10 cellular contexts compared by ENCODE assay signal in genomic region chr12:18165889-18166288, GRCh38.
A peak's percentile ranks its signal among the peaks of the same experiment; 100 is the strongest.
DNase-seq lines count a peak whose midpoint lies in the region; ATAC-seq and TF ChIP-seq lines count a peak whose summit lies in the region.
"Had no signal": no experiment of that assay in that cellular context is flagged by ENCODE, and none has a peak within 500 bp of the region (broad histone marks: within the 10 kb centered on the region; RNA-seq: fewer than 3 reads in every experiment).

No MANE protein-coding gene starts in this region.

- TF ChIP-seq POLR2A in vagina (IDR thresholded peaks at IDR 0.05) (no peak), erythroblast (IDR thresholded peaks at IDR 0.05; ENCODE audit: low read length) (no peak)

- CTCF ChIA-PET in activated CD4-positive, alpha-beta memory T cell treated with anti-CD3 and anti-CD28 coated beads, Interleukin-2, amount 10 ng/mL, durations not matched to agents 7 days and 5 days (lab: Charles Lee) = interaction anchor here (1.0 kb wide), 1 partner anchor 57 kb away, joined by 3 read pairs; no protein-coding TSS in a partner anchor

- H3K4me3 Mint-ChIP-seq in stimulated activated naive CD8-positive, alpha-beta T cell treated with anti-CD3 and anti-CD28 coated beads, Interleukin-15, amount 100 ng/mL, for 72 hours = no peak overlapping the region
- peak overlapping the region; percentile 11 for H3K4me3 Mint-ChIP-seq in activated CD4-positive, alpha-beta memory T cell treated with anti-CD3 and anti-CD28 coated beads, Interleukin-2, amount 10 ng/mL, durations not matched to agents 7 days and 5 days
- H3K4me3 Mint-ChIP-seq: activated B cell treated with CpG ODN at 0.5 μM for 24 hours had no signal

- POLR2A ChIA-PET in activated CD4-positive, alpha-beta memory T cell treated with anti-CD3 and anti-CD28 coated beads, Interleukin-2, amount 10 ng/mL, durations not matched to agents 7 days and 5 days (lab: Charles Lee) = no interaction called here

- H3K9me3 Mint-ChIP-seq in stimulated activated naive CD8-positive, alpha-beta T cell treated with anti-CD3 and anti-CD28 coated beads, Interleukin-15, amount 100 ng/mL, for 72 hours = peaks cover 6 to 7% of the 10 kb centered on the region in 2 donors
- H3K9me3 Mint-ChIP-seq in activated CD4-positive, alpha-beta memory T cell treated with anti-CD3 and anti-CD28 coated beads, Interleukin-2, amount 10 ng/mL, durations not matched to agents 7 days and 5 days = peaks cover 5% of the 10 kb centered on the region
- H3K9me3 Mint-ChIP-seq: activated B cell treated with CpG ODN at 0.5 μM for 24 hours had no signal

- H3K9me3 ChIP-seq in vagina = no peaks in the 10 kb centered on the region

- no peak for TF ChIP-seq CTCF in vagina (IDR thresholded peaks at IDR 0.05)

- no peak for DNase-seq in stimulated activated naive CD8-positive, alpha-beta T cell treated with anti-CD3 and anti-CD28 coated beads, Interleukin-15, amount 100 ng/mL, for 72 hours
- DNase-seq in stimulated activated naive CD8-positive, alpha-beta T cell treated with anti-CD3 and anti-CD28 coated beads, Interleukin-15, Interleukin-2, amounts not matched to agents 100 U/mL and 50 U/mL, for 24 hours = no peak
- DNase-seq in activated CD4-positive, alpha-beta memory T cell treated with anti-CD3 and anti-CD28 coated beads, Interleukin-2, amount 10 ng/mL, durations not matched to agents 7 days and 5 days = no peak
- DNase-seq in vagina (ENCODE audit: extremely low spot score in 2 of 2) = no peak
- no peak for DNase-seq in erythroblast (lab: John Stamatoyannopoulos, UW)
- DNase-seq in NCI-H1436 (lab: John Stamatoyannopoulos, UW) = no peak
- DNase-seq in activated CD8-positive, alpha-beta memory T cell treated with anti-CD3 and anti-CD28 coated beads, Interleukin-2, amount 50 U/mL, for 48 hours = no peak
- DNase-seq: activated B cell treated with CpG ODN at 0.5 μM for 24 hours, posterior cingulate gyrus had no signal

- no peaks in the 10 kb centered on the region for H3K27me3 Mint-ChIP-seq in stimulated activated naive CD8-positive, alpha-beta T cell treated with anti-CD3 and anti-CD28 coated beads, Interleukin-15, amount 100 ng/mL, for 72 hours
- H3K27me3 Mint-ChIP-seq in activated CD4-positive, alpha-beta memory T cell treated with anti-CD3 and anti-CD28 coated beads, Interleukin-2, amount 10 ng/mL, durations not matched to agents 7 days and 5 days = peaks cover 1% of the 10 kb centered on the region
- H3K27me3 Mint-ChIP-seq: activated B cell treated with CpG ODN at 0.5 μM for 24 hours had no signal

- ATAC-seq in stimulated activated naive CD8-positive, alpha-beta T cell treated with anti-CD3 and anti-CD28 coated beads, Interleukin-15, amount 100 ng/mL, for 72 hours = peak; percentile 42
- ATAC-seq in stimulated activated naive CD8-positive, alpha-beta T cell treated with anti-CD3 and anti-CD28 coated beads, Interleukin-15, Interleukin-2, amounts not matched to agents 100 U/mL and 50 U/mL, for 24 hours = no peak
- ATAC-seq in HG03045 (IDR thresholded peaks at IDR 0.05; ENCODE audit: unreplicated experiment) = peak; percentile 42

- no peak overlapping the region for H3K27ac Mint-ChIP-seq in stimulated activated naive CD8-positive, alpha-beta T cell treated with anti-CD3 and anti-CD28 coated beads, Interleukin-15, amount 100 ng/mL, for 72 hours
- H3K27ac Mint-ChIP-seq in activated CD4-positive, alpha-beta memory T cell treated with anti-CD3 and anti-CD28 coated beads, Interleukin-2, amount 10 ng/mL, durations not matched to agents 7 days and 5 days = peak overlapping the region; percentile 62
- H3K27ac Mint-ChIP-seq: activated B cell treated with CpG ODN at 0.5 μM for 24 hours had no signal

- intact Hi-C loops in vagina (cut with DNase I) = no loop called here

- H3K27me3 ChIP-seq in vagina = no peaks in the 10 kb centered on the region

- H3K4me1 ChIP-seq in vagina = peaks cover 10% of the 10 kb centered on the region

- peaks cover 5% of the 10 kb centered on the region for H3K36me3 Mint-ChIP-seq in activated CD4-positive, alpha-beta memory T cell treated with anti-CD3 and anti-CD28 coated beads, Interleukin-2, amount 10 ng/mL, durations not matched to agents 7 days and 5 days (ENCODE audit: low read depth)

- peak overlapping the region in 1 of 2 donors; percentile 9 for H3K4me3 ChIP-seq in vagina

- H3K4me1 Mint-ChIP-seq in stimulated activated naive CD8-positive, alpha-beta T cell treated with anti-CD3 and anti-CD28 coated beads, Interleukin-15, amount 100 ng/mL, for 72 hours = peaks cover 7% of the 10 kb centered on the region
- peaks cover 14% of the 10 kb centered on the region for H3K4me1 Mint-ChIP-seq in activated CD4-positive, alpha-beta memory T cell treated with anti-CD3 and anti-CD28 coated beads, Interleukin-2, amount 10 ng/mL, durations not matched to agents 7 days and 5 days

- H3K27ac ChIP-seq in vagina = peak overlapping the region; percentile 1

- H3K36me3 ChIP-seq in vagina = no peaks in the 10 kb centered on the region
